ENCODE assay signal across 34 cellular contexts in genomic region chr2:210531050-210531449, GRCh38.
"Had no signal": no experiment of that assay in that cellular context is flagged by ENCODE, and none has a peak within 500 bp of the region (broad histone marks: within the 10 kb centered on the region; RNA-seq: fewer than 3 reads in every experiment).

No MANE protein-coding gene starts in this region.

- H3K4me3 ChIP-seq: MG63 had no signal

- H3K27me3 ChIP-seq: MG63 had no signal

- H3K4me2 ChIP-seq: KMS-11 had no signal

- H3K9ac ChIP-seq: KMS-11 had no signal

- DNase-seq: Karpas-422, Kasumi-1, MG63, MM.1S, MV-4-11, NCI-H1048, NCI-H1092, NCI-H1092 treated with DMSO at 0.1 percent for 48 hours, NCI-H1105, NCI-H1105 treated with DMSO at 0.1 percent for 48 hours, NCI-H1417, NCI-H1417 treated with DMSO at 0.1 percent for 48 hours, NCI-H1436, NCI-H1436 treated with DMSO at 0.1 percent for 48 hours, NCI-H146, NCI-H1694, NCI-H1694 treated with DMSO at 0.1 percent for 48 hours, NCI-H187, NCI-H187 treated with DMSO at 0.1 percent for 48 hours, NCI-H1930, NCI-H2029, NCI-H2029 treated with DMSO at 0.1 percent for 48 hours, NCI-H2081, NCI-H2081 treated with DMSO at 0.1 percent for 48 hours, NCI-H2107, NCI-H2171, NCI-H2171 treated with DMSO at 0.1 percent for 48 hours, NCI-H2227 treated with DMSO at 0.1 percent for 48 hours, NCI-H226, NCI-H345, NCI-H446, NCI-H446 treated with DMSO at 0.1 percent for 48 hours, NCI-H510A had no signal

- H3K36me3 ChIP-seq: MG63 had no signal

- H3K27ac ChIP-seq: KMS-11 had no signal

- H3K9me3 ChIP-seq: MG63 had no signal
